9 cellular contexts compared by ENCODE assay signal in the genomic region with DNA sequence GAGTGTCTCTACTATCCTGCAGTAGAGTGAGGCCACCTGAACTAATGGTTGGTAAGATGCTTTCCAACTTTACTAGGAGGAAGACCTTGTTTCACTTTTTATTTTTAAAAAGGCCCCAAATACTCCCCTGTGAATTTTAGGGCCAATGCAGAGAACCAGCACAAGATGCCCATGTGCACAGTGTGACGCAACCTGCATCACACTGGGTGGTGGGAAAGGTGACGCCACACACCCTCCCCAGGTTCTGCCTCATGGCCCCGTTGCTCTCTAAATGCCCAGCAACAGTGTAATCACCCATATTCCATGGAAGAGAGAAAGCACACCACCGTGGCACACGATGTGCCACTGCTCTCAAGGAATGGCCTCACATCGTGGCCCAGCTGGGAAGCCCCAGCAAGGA. TPM values are rescaled to one million over a fixed set of nuclear protein-coding genes. Genes with fewer than 3 reads are reported as not detected.
A peak's percentile ranks its signal among the peaks of the same experiment; 100 is the strongest.
DNase-seq lines count a peak whose midpoint lies in the region; ATAC-seq lines count a peak whose summit lies in the region.
"Had no signal": no experiment of that assay in that cellular context is flagged by ENCODE, and none has a peak within 500 bp of the region (broad histone marks: within the 10 kb centered on the region; RNA-seq: fewer than 3 reads in every experiment).

No MANE protein-coding gene starts in this region.

- peak overlapping the region; percentile 0; the same call in 1 of the 2 replicates for H3K27ac ChIP-seq in GM23248
- H3K27ac ChIP-seq: right atrium auricular region had no signal

- H3K9me3 ChIP-seq in GM23248 (ENCODE audit: low read depth) = no peaks in the 10 kb centered on the region
- no peaks in the 10 kb centered on the region for H3K9me3 ChIP-seq in T-helper 17 cell (ENCODE audit: control insufficient read depth, low read length, poor library complexity, severe bottlenecking)
- H3K9me3 ChIP-seq in skeletal muscle satellite cell (replicated peaks; ENCODE audit: low read length) = no peaks in the 10 kb centered on the region
- H3K9me3 ChIP-seq: right atrium auricular region had no signal

- H3K4me1 ChIP-seq in GM23248 (ENCODE audit: insufficient read depth) (peaks cover 56% of the 10 kb centered on the region), skeletal muscle satellite cell (ENCODE audit: control insufficient read depth, insufficient read depth, low read length) (peaks cover 61% of the 10 kb centered on the region)

- H3K9me2 ChIP-seq in GM23248 (ENCODE audit: insufficient read depth) = no peaks in the 10 kb centered on the region

- no peak overlapping the region for H2AFZ ChIP-seq in GM23248

- peaks cover 72% of the 10 kb centered on the region for H4K20me1 ChIP-seq in GM23248 (ENCODE audit: insufficient read depth)

- ATAC-seq in T-helper 17 cell (no peak), HG02938 (IDR thresholded peaks at IDR 0.05; ENCODE audit: unreplicated experiment) (no peak)
- peak; percentile 4 for ATAC-seq in effector memory CD8-positive, alpha-beta T cell (replicated peaks)

- H3K4me3 ChIP-seq in GM23248 (no peak overlapping the region), skeletal muscle satellite cell (ENCODE audit: low read length) (no peak overlapping the region)
- H3K4me3 ChIP-seq: right atrium auricular region had no signal

- peaks cover 36% of the 10 kb centered on the region for H3F3A ChIP-seq in GM23248 (ENCODE audit: insufficient read depth)

- peaks cover 33% of the 10 kb centered on the region for H3K36me3 ChIP-seq in GM23248 (ENCODE audit: low read depth)
- H3K36me3 ChIP-seq in skeletal muscle satellite cell (ENCODE audit: insufficient read depth, low read length) = peaks cover 77% of the 10 kb centered on the region

- H3K4me3 Mint-ChIP-seq in T-helper 17 cell = peak overlapping the region; percentile 92
- H3K4me3 Mint-ChIP-seq in effector memory CD8-positive, alpha-beta T cell = peak overlapping the region; percentile 93 to 94

- H3K4me2 ChIP-seq in GM23248 (ENCODE audit: unreplicated experiment) (no peak overlapping the region), skeletal muscle satellite cell (ENCODE audit: low read length) (peak overlapping the region; percentile 76)

- 69 to 71% methylated on average over 6 of the region's 6 CpGs for WGBS in GM23248 (ENCODE audit: low coverage in 1 of 2, low lambda C conversion rate in 2 of 2, missing lambda C conversion rate in 2 of 2), 2 experiments

- H3K27me3 ChIP-seq in GM23248 (replicated peaks; ENCODE audit: insufficient read depth) = no peaks in the 10 kb centered on the region
- no peaks in the 10 kb centered on the region for H3K27me3 ChIP-seq in skeletal muscle satellite cell (ENCODE audit: control insufficient read depth, insufficient read depth, low read length)
- H3K27me3 ChIP-seq: right atrium auricular region had no signal

- no peaks in the 10 kb centered on the region for H3K27me3 Mint-ChIP-seq in T-helper 17 cell
- no peaks in the 10 kb centered on the region for H3K27me3 Mint-ChIP-seq in effector memory CD8-positive, alpha-beta T cell

- H3K9ac ChIP-seq in GM23248 (peak overlapping the region; percentile 28), skeletal muscle satellite cell (ENCODE audit: low read depth, low read length) (no peak overlapping the region)

- H3K9me3 Mint-ChIP-seq in effector memory CD8-positive, alpha-beta T cell = no peaks in the 10 kb centered on the region

- DNase-seq in GM23248 (no peak), T-helper 17 cell (no peak)
- no peak for DNase-seq in effector memory CD8-positive, alpha-beta T cell
- no peak for DNase-seq in stimulated activated CD4-positive, alpha-beta T cell treated with anti-CD3 and anti-CD28 coated beads, Interleukin-4, amount 100 ng/mL, for 1 hour
- no peak for DNase-seq in stimulated activated CD4-positive, alpha-beta T cell treated with anti-CD3 and anti-CD28 coated beads, Interleukin-4, amount 100 ng/mL, for 4 hours
- DNase-seq: NCI-H2171 treated with DMSO at 0.1 percent for 48 hours had no signal

- H3K27ac Mint-ChIP-seq in T-helper 17 cell = peak overlapping the region; percentile 98
- peak overlapping the region; percentile 94 to 97 for H3K27ac Mint-ChIP-seq in effector memory CD8-positive, alpha-beta T cell

- H3K4me1 Mint-ChIP-seq in T-helper 17 cell = peaks cover 56% of the 10 kb centered on the region
- peaks cover 52 to 68% of the 10 kb centered on the region in 2 donors for H3K4me1 Mint-ChIP-seq in effector memory CD8-positive, alpha-beta T cell (ENCODE audit: low read depth in 2 of 2)

- in situ Hi-C loops in GM23248 (cut with MboI) = no loop called here

- no peaks in the 10 kb centered on the region for H3K36me3 Mint-ChIP-seq in T-helper 17 cell (ENCODE audit: low read depth)
- H3K36me3 Mint-ChIP-seq in effector memory CD8-positive, alpha-beta T cell (ENCODE audit: insufficient read depth) = peaks cover 94% of the 10 kb centered on the region

- peaks cover 100% of the 10 kb centered on the region for H3K79me2 ChIP-seq in GM23248 (ENCODE audit: insufficient read depth)

RNA-seq across cellular contexts. Expression of a gene that starts 6.4 kb away (rescaled TPM):
- total RNA-seq in GM23248 (2014; rRNA removed; shearing (Covaris generic)) = 638 and 670 TPM in 2 replicates
- polyA plus RNA-seq in GM23248 (2016; fragmentation: Nextera tagmentation; extraction: Ambion mirVana) = 406 and 420 TPM in 2 replicates
- total RNA-seq in T-helper 17 cell = 100 to 1,000 TPM; 116 to 124 TPM
- total RNA-seq in skeletal muscle satellite cell (2012; rRNA removed) = 347 and 404 TPM in 2 replicates

RNA-seq across cellular contexts. Expression of a gene that starts 6.7 kb away (rescaled TPM):
- 0.32 and 3.4 TPM in 2 replicates for total RNA-seq in GM23248 (2014; rRNA removed; shearing (Covaris generic))
- 0.38 and 1.5 TPM in 2 replicates for polyA plus RNA-seq in GM23248 (2016; fragmentation: Nextera tagmentation; extraction: Ambion mirVana)
- total RNA-seq in T-helper 17 cell = under 1 TPM; 0.72 to 0.81 TPM
- total RNA-seq in skeletal muscle satellite cell (2012; rRNA removed) = 1.1 TPM in 1 of 2 replicates, not detected in the other

RNA-seq across cellular contexts. Expression of a gene that starts 13.1 kb away (rescaled TPM):
- 6.3 and 14.8 TPM in 2 replicates for total RNA-seq in GM23248 (2014; rRNA removed; shearing (Covaris generic))
- 23.4 and 24.4 TPM in 2 replicates for polyA plus RNA-seq in GM23248 (2016; fragmentation: Nextera tagmentation; extraction: Ambion mirVana)
- total RNA-seq in T-helper 17 cell = 10 to 100 TPM; 14.1 to 16.0 TPM
- 16.7 and 24.5 TPM in 2 replicates for total RNA-seq in skeletal muscle satellite cell (2012; rRNA removed)

RNA-seq across cellular contexts. Expression of a gene that starts 13.1 kb away (rescaled TPM):
- total RNA-seq in GM23248 (2014; rRNA removed; shearing (Covaris generic)) = 27.7 and 29.1 TPM in 2 replicates
- polyA plus RNA-seq in GM23248 (2016; fragmentation: Nextera tagmentation; extraction: Ambion mirVana) = 57.4 and 62.9 TPM in 2 replicates
- total RNA-seq in T-helper 17 cell = 10 to 100 TPM; 34.9 to 46.9 TPM
- 15.1 and 15.5 TPM in 2 replicates for total RNA-seq in skeletal muscle satellite cell (2012; rRNA removed)

RNA-seq across cellular contexts. Expression of a gene that starts 21.4 kb away (rescaled TPM):
- 1,262 and 1,382 TPM in 2 replicates for total RNA-seq in GM23248 (2014; rRNA removed; shearing (Covaris generic))
- polyA plus RNA-seq in GM23248 (2016; fragmentation: Nextera tagmentation; extraction: Ambion mirVana) = 437 and 458 TPM in 2 replicates
- 1,000 to 10,000 TPM; 2,417 to 2,552 TPM for total RNA-seq in T-helper 17 cell
- total RNA-seq in skeletal muscle satellite cell (2012; rRNA removed) = 2,335 and 3,334 TPM in 2 replicates
